In the genomic region with DNA sequence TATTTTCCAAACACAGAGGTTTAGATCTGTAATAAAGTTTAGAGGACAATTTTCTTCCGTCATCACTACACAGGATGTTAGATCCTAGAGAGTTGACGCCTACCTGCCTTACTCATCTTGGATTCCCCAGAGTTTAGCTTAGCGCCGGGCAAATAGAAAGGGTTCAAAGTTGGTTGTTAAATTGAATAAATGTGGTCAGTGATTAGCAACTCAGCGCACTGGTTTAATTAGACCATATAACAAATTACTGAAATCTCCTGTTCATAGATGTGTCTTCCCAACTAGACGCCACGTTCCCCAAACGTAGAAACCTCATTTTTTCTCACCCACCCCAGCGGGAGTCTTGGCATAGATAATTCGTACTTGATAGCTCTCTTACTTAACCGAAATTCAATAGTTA, we compare ENCODE assay signal across 8 cellular contexts. TPM values are rescaled to one million over a fixed set of nuclear protein-coding genes. Genes with fewer than 3 reads are reported as not detected.
DNase-seq lines count a peak whose midpoint lies in the region; ATAC-seq, FAIRE-seq and TF ChIP-seq lines count a peak whose summit lies in the region.

No MANE protein-coding gene starts in this region.

- POLR2A ChIA-PET in AG04450 (lab: Yijun Ruan, JAX): no interaction called here
- POLR2A ChIA-PET in SK-N-SH (lab: Yijun Ruan, JAX): no interaction called here

- CTCF ChIA-PET in AG04450 (lab: Charles Lee) (no interaction called here), SK-N-SH (lab: Yijun Ruan, JAX) (interaction anchor here (0.6 to 1.2 kb wide), 3 partner anchors 14 to 1593 kb away, joined by 3 read pairs; no protein-coding TSS in a partner anchor)

- no peak for FAIRE-seq in GM19239 (lab: Jason Lieb, UNC)

- H2AFZ ChIP-seq in SK-N-SH (ENCODE audit: low read depth): peak overlapping the region; percentile 88

- H3K27me3 ChIP-seq in AG04450 (ENCODE audit: control insufficient read depth, insufficient read depth, low read length): no peaks in the 10 kb centered on the region
- H3K27me3 ChIP-seq in SK-N-SH (ENCODE audit: insufficient read depth): no peaks in the 10 kb centered on the region
- H3K27me3 ChIP-seq in lung (ENCODE audit: control insufficient read depth, insufficient read depth): no peaks in the 10 kb centered on the region

- H3K36me3 Mint-ChIP-seq in stimulated activated effector memory CD8-positive, alpha-beta T cell treated with anti-CD3 and anti-CD28 coated beads, Interleukin-12 subunit alpha, Interleukin-12 subunit beta, amount 100 ng/mL, for 72 hours: peaks cover 46% of the 10 kb centered on the region

- peaks cover 6 to 10% of the 10 kb centered on the region in 2 experiments; a peak in 2 of 4 replicates for H3K4me1 ChIP-seq in SK-N-SH (ENCODE audit: control insufficient read depth in 1 of 2, insufficient read depth in 2 of 2, low read depth in 1 of 2, low read length in 1 of 2)
- peaks cover 0 to 10% of the 10 kb centered on the region in 2 donors for H3K4me1 ChIP-seq in lung (ENCODE audit: control insufficient read depth in 2 of 2, insufficient read depth in 2 of 2, low read length in 2 of 2)

- H3K9me3 ChIP-seq in AG04450 (ENCODE audit: control insufficient read depth, insufficient read depth, low read length) (no peaks in the 10 kb centered on the region), SK-N-SH (no peaks in the 10 kb centered on the region), lung (ENCODE audit: control insufficient read depth in 2 of 2, insufficient read depth in 1 of 2, low read length in 1 of 2) (no peaks in the 10 kb centered on the region)

- DNase-seq in AG04450 (ENCODE audit: low read depth, low spot score) (no peak), SK-N-SH (no peak), lung (ENCODE audit: low spot score) (no peak), GM19239 (ENCODE audit: insufficient read length, low spot score) (no peak)
- peak; percentile 6 to 51 for DNase-seq in stimulated activated effector memory CD8-positive, alpha-beta T cell treated with anti-CD3 and anti-CD28 coated beads, Interleukin-12 subunit alpha, Interleukin-12 subunit beta, amount 100 ng/mL, for 72 hours (ENCODE audit: low spot score in 2 of 2)

- H3K79me2 ChIP-seq in SK-N-SH (ENCODE audit: insufficient read depth): peaks cover 38% of the 10 kb centered on the region

- H3K4me3 ChIP-seq in AG04450 (ENCODE audit: low read depth, low read length) (peak overlapping the region; percentile 91), SK-N-SH (ENCODE audit: low read depth in 2 of 2, low read length in 1 of 2) (peak overlapping the region; percentile 85 to 99), lung (peak overlapping the region; percentile 33)

- ATAC-seq in GM18861 (IDR thresholded peaks at IDR 0.05; ENCODE audit: unreplicated experiment): peak; percentile 9
- peak; percentile 16 for ATAC-seq in HG03095 (IDR thresholded peaks at IDR 0.05; ENCODE audit: unreplicated experiment)
- no peak for ATAC-seq in lung (ENCODE audit: insufficient read depth, low FRiP score)
- ATAC-seq in stimulated activated effector memory CD8-positive, alpha-beta T cell treated with anti-CD3 and anti-CD28 coated beads, Interleukin-12 subunit alpha, Interleukin-12 subunit beta, amount 100 ng/mL, for 72 hours: peak; percentile 68

- H3K27ac ChIP-seq in AG04450 (ENCODE audit: low read depth, low read length) (peak overlapping the region; percentile 23), SK-N-SH (ENCODE audit: low read depth in 2 of 2, low read length in 1 of 2) (peak overlapping the region; percentile 65 to 83; a peak in 3 of 4 replicates), cingulate gyrus (ENCODE audit: low read depth, low read length) (peak overlapping the region; percentile 42), lung (ENCODE audit: low read depth in 1 of 2, low read length in 1 of 2) (peak overlapping the region; percentile 45 to 59)

- peak overlapping the region; percentile 100 for H3K27ac Mint-ChIP-seq in stimulated activated effector memory CD8-positive, alpha-beta T cell treated with anti-CD3 and anti-CD28 coated beads, Interleukin-12 subunit alpha, Interleukin-12 subunit beta, amount 100 ng/mL, for 72 hours

- WGBS in SK-N-SH (ENCODE audit: low lambda C conversion rate): 2% methylated on average over 11 of the region's 11 CpGs
- WGBS in lung, 2 donors: 1 to 2% methylated on average over 11 of the region's 11 CpGs

- peaks cover 25% of the 10 kb centered on the region for H3K4me1 Mint-ChIP-seq in stimulated activated effector memory CD8-positive, alpha-beta T cell treated with anti-CD3 and anti-CD28 coated beads, Interleukin-12 subunit alpha, Interleukin-12 subunit beta, amount 100 ng/mL, for 72 hours

- H3K4me3 Mint-ChIP-seq in stimulated activated effector memory CD8-positive, alpha-beta T cell treated with anti-CD3 and anti-CD28 coated beads, Interleukin-12 subunit alpha, Interleukin-12 subunit beta, amount 100 ng/mL, for 72 hours: peak overlapping the region; percentile 99

- H3K9ac ChIP-seq in SK-N-SH: peak overlapping the region; percentile 79

- TF ChIP-seq CTCF in AG04450 (IDR thresholded peaks at IDR 0.05; ENCODE audit: low read depth, low read length) (no peak), SK-N-SH (IDR thresholded peaks at IDR 0.05) (no peak), lung (IDR thresholded peaks at IDR 0.05; ENCODE audit: control extremely low read depth, extremely low read depth) (no peak)

- no peaks in the 10 kb centered on the region for H3F3A ChIP-seq in SK-N-SH (replicated peaks; ENCODE audit: insufficient read depth)

- TF ChIP-seq RAD21 in SK-N-SH (IDR thresholded peaks at IDR 0.05; ENCODE audit: low read length): no peak

- H3K9me3 Mint-ChIP-seq in stimulated activated effector memory CD8-positive, alpha-beta T cell treated with anti-CD3 and anti-CD28 coated beads, Interleukin-12 subunit alpha, Interleukin-12 subunit beta, amount 100 ng/mL, for 72 hours: no peaks in the 10 kb centered on the region

- peaks cover 18 to 24% of the 10 kb centered on the region in 2 experiments for H3K36me3 ChIP-seq in SK-N-SH (replicated peaks in 1 of 2; ENCODE audit: control insufficient read depth in 1 of 2, insufficient read depth in 2 of 2, low read length in 1 of 2)
- H3K36me3 ChIP-seq in lung (ENCODE audit: control insufficient read depth in 2 of 2, insufficient read depth in 2 of 2, low read length in 2 of 2): peaks cover 1 to 3% of the 10 kb centered on the region in 2 donors

- H4K20me1 ChIP-seq in SK-N-SH (ENCODE audit: insufficient read depth): no peaks in the 10 kb centered on the region; the same call in 1 of the 2 replicates

- TF ChIP-seq EP300 in SK-N-SH (IDR thresholded peaks at IDR 0.05; ENCODE audit: borderline replicate concordance in 1 of 2, low read depth in 1 of 2, low read length in 1 of 2): no peak

- H3K9me2 ChIP-seq in SK-N-SH: no peaks in the 10 kb centered on the region

- peak overlapping the region; percentile 75 for H3K4me2 ChIP-seq in SK-N-SH

TF ChIP-seq in SK-N-SH, 30 proteins besides CTCF, POLR2A, EP300 and RAD21:
- TF ChIP-seq RCOR1 (IDR thresholded peaks at IDR 0.05; ENCODE audit: low read length): no peak
- TF ChIP-seq RFX5 (IDR thresholded peaks at IDR 0.05; ENCODE audit: low read length): no peak
- no peak for TF ChIP-seq FOXJ3 (CRISPR knock-in tag; IDR thresholded peaks at IDR 0.05)
- TF ChIP-seq NRF1 (IDR thresholded peaks at IDR 0.05; ENCODE audit: low read depth, low read length): no peak

RNA-seq across cellular contexts. Expression of a gene that starts 0.8 kb away (rescaled TPM):
- polyA plus RNA-seq in AG04450 (2011; rRNA removed) (60.5 and 80.1 TPM in 2 replicates), SK-N-SH (2012; rRNA removed) (17.0 and 23.1 TPM in 2 replicates), lung (10 to 100 TPM; 40.2 to 42.0 TPM)
- polyA minus RNA-seq in AG04450 (2011; rRNA and poly(A)+ RNA removed): 30.1 and 46.4 TPM in 2 replicates
- 27.2 and 37.8 TPM in 2 replicates for polyA plus RNA-seq in SK-N-SH (2012; cell fraction: cytosol; rRNA removed)
- polyA plus RNA-seq in SK-N-SH (2012; cell fraction: nucleus; rRNA removed): 12.9 and 28.0 TPM in 2 replicates
- 100 to 1,000 TPM in 1 of 2 donors, 10 to 100 TPM in 1; 52.5 to 106 TPM for total RNA-seq in lung

Comparison
In these comparisons a context has a peak if more than half of its experiments do, and no peak if none do; other contexts are left out.
1. DNase-seq: peak in stimulated activated effector memory CD8-positive, alpha-beta T cell treated with anti-CD3 and anti-CD28 coated beads, Interleukin-12 subunit alpha, Interleukin-12 subunit beta, amount 100 ng/mL, for 72 hours (2 of 2); none in AG04450 (single experiment), SK-N-SH (single experiment), lung (single experiment) and GM19239 (single experiment).
2. H3K27ac ChIP-seq: peak in every context shown above with its lines; median percentile 74 in SK-N-SH; 52 in lung; 42 in cingulate gyrus; 23 in AG04450.
3. H3K4me3 ChIP-seq: peak in every context shown above with its lines; median percentile 92 in SK-N-SH; 91 in AG04450; 33 in lung.